19 cellular contexts compared by ENCODE assay signal in genomic region chr20:15278041-15278440, GRCh38.
DNase-seq lines count a peak whose midpoint lies in the region; ATAC-seq and TF ChIP-seq lines count a peak whose summit lies in the region.
"Had no signal": no experiment of that assay in that cellular context is flagged by ENCODE, and none has a peak within 500 bp of the region (broad histone marks: within the 10 kb centered on the region; RNA-seq: fewer than 3 reads in every experiment).

No MANE protein-coding gene starts in this region.

- CTCF ChIA-PET in mammary epithelial cell (lab: Charles Lee; ENCODE audit: low non-redundant PET) = no interaction called here

- BruUV-seq in mammary epithelial cell (replicated peaks; lab: Mats Ljungman, UMichigan) = no TSS peak

- H3K27ac ChIP-seq in mammary epithelial cell (ENCODE audit: insufficient read depth, low read depth, low read length) = peak overlapping the region; percentile 72
- H3K27ac ChIP-seq in breast epithelium = no peak overlapping the region
- no peak overlapping the region for H3K27ac ChIP-seq in foreskin keratinocyte
- H3K27ac ChIP-seq: 22Rv1; BLaER1 treated with 17β-estradiol and CSF1 and Interleukin-3, amounts not matched to agents 10 nM and 100 nM had no signal

- dilution Hi-C loops in mammary epithelial cell (cut with HindIII; ENCODE audit: low sequenced_read_pairs) = no loop called here

- intact Hi-C loops in mammary epithelial cell (cut with micrococcal nuclease) = no loop called here
- intact Hi-C loops in breast epithelium (cut with DNase I; ENCODE audit: low total_unique reads) = no loop called here

- ATAC-seq in foreskin keratinocyte = peak; percentile 97
- no peak for ATAC-seq in HG03354 (IDR thresholded peaks at IDR 0.05; ENCODE audit: poor library complexity, severe bottlenecking, unreplicated experiment)
- ATAC-seq: GM12878 had no signal

- H3K4me3 ChIP-seq in mammary epithelial cell (replicated peaks in 1 of 3; ENCODE audit: insufficient read depth in 1 of 3, low read depth in 2 of 3, low read length in 3 of 3) = no peak overlapping the region
- H3K4me3 ChIP-seq in breast epithelium = no peak overlapping the region
- H3K4me3 ChIP-seq: BLaER1 treated with 17β-estradiol and CSF1 and Interleukin-3, amounts not matched to agents 10 nM and 100 nM; GM12878 had no signal

- TF ChIP-seq CTCF in mammary epithelial cell (conservative IDR thresholded peaks at IDR 0.05 in 1 of 2, IDR thresholded peaks at IDR 0.05 in 1 of 2; ENCODE audit: extremely low read depth in 1 of 2, insufficient read depth in 1 of 2, low read depth in 1 of 2, low read length in 2 of 2) (no peak), breast epithelium (IDR thresholded peaks at IDR 0.05) (no peak), foreskin keratinocyte (conservative IDR thresholded peaks at IDR 0.05) (no peak)

- peak overlapping the region; percentile 73 for H2AFZ ChIP-seq in mammary epithelial cell (ENCODE audit: low read depth, low read length)

- peaks cover 6% of the 10 kb centered on the region for H3K9me3 ChIP-seq in mammary epithelial cell (replicated peaks; ENCODE audit: insufficient read depth, low read length)
- H3K9me3 ChIP-seq in breast epithelium = peaks cover 0 to 4% of the 10 kb centered on the region in 2 donors

- TF ChIP-seq POLR2A in breast epithelium (IDR thresholded peaks at IDR 0.05) = no peak

- H3K36me3 ChIP-seq in mammary epithelial cell (ENCODE audit: insufficient read depth, low read length) (no peaks in the 10 kb centered on the region), breast epithelium (no peaks in the 10 kb centered on the region)
- H3K36me3 ChIP-seq: BLaER1 treated with 17β-estradiol and CSF1 and Interleukin-3, amounts not matched to agents 10 nM and 100 nM had no signal

- in situ Hi-C loops in mammary epithelial cell (cut with MboI; ENCODE audit: low sequenced_read_pairs in 2 of 2) (no loop called here), SK-MEL-5 (cut with HindIII; ENCODE audit: low pct_unique_long_range_greater_than_20kb, low sequenced_read_pairs) (no loop called here)

- H3K79me2 ChIP-seq in mammary epithelial cell (ENCODE audit: insufficient read depth, low read length) = no peaks in the 10 kb centered on the region

- no peaks in the 10 kb centered on the region for H4K20me1 ChIP-seq in mammary epithelial cell (ENCODE audit: insufficient read depth, low read length)
- H4K20me1 ChIP-seq: BLaER1 treated with 17β-estradiol and CSF1 and Interleukin-3, amounts not matched to agents 10 nM and 100 nM had no signal

- no peaks in the 10 kb centered on the region for H3K27me3 ChIP-seq in mammary epithelial cell (ENCODE audit: insufficient read depth, low read length)
- no peaks in the 10 kb centered on the region for H3K27me3 ChIP-seq in breast epithelium
- no peaks in the 10 kb centered on the region for H3K27me3 ChIP-seq in foreskin keratinocyte
- H3K27me3 ChIP-seq: BLaER1 treated with 17β-estradiol and CSF1 and Interleukin-3, amounts not matched to agents 10 nM and 100 nM had no signal

- H3K4me2 ChIP-seq in mammary epithelial cell (ENCODE audit: insufficient read depth, low read depth, low read length) = no peak overlapping the region
- H3K4me2 ChIP-seq: BLaER1 treated with 17β-estradiol and CSF1 and Interleukin-3, amounts not matched to agents 10 nM and 100 nM had no signal

- DNase-seq in mammary epithelial cell = peak; percentile 86
- DNase-seq in breast epithelium (ENCODE audit: low spot score in 2 of 2) = no peak
- peak; percentile 10 for DNase-seq in SK-MEL-5 (ENCODE audit: low read depth, low spot score)
- DNase-seq in foreskin keratinocyte = peak; percentile 77 to 89
- no peak for DNase-seq in DMS53 treated with DMSO at 0.1 percent for 48 hours (lab: John Stamatoyannopoulos, UW; ENCODE audit: unreplicated experiment)
- no peak for DNase-seq in NCI-H446 treated with DMSO at 0.1 percent for 48 hours (lab: John Stamatoyannopoulos, UW)
- DNase-seq in effector CD4-positive, alpha-beta T cell = no peak
- DNase-seq: ACHN; Calu3; CD4-positive, CD25-positive, alpha-beta regulatory T cell; DMS 273 treated with DMSO at 0.1 percent for 48 hours; DMS79; GOT3; H9; IMR-90 had no signal

- no peak overlapping the region for H3K9ac ChIP-seq in mammary epithelial cell (ENCODE audit: insufficient read depth, low read length)
- H3K9ac ChIP-seq: BLaER1 treated with 17β-estradiol and CSF1 and Interleukin-3, amounts not matched to agents 10 nM and 100 nM had no signal

- peaks cover 19% of the 10 kb centered on the region for H3K4me1 ChIP-seq in mammary epithelial cell (ENCODE audit: insufficient read depth, low read length)
- no peaks in the 10 kb centered on the region for H3K4me1 ChIP-seq in breast epithelium
- peaks cover 9% of the 10 kb centered on the region for H3K4me1 ChIP-seq in foreskin keratinocyte
- H3K4me1 ChIP-seq: BLaER1 treated with 17β-estradiol and CSF1 and Interleukin-3, amounts not matched to agents 10 nM and 100 nM had no signal

Comparison
In these comparisons a context has a peak if more than half of its experiments do, and no peak if none do; other contexts are left out.
1. DNase-seq: peak in mammary epithelial cell (single experiment), SK-MEL-5 (single experiment) and foreskin keratinocyte (2 of 2); none in breast epithelium (0 of 2), DMS53 treated with DMSO at 0.1 percent for 48 hours (single experiment), NCI-H446 treated with DMSO at 0.1 percent for 48 hours (single experiment) and effector CD4-positive, alpha-beta T cell (single experiment).